21 cellular contexts compared by ENCODE assay signal in genomic region chr15:52520421-52520820, GRCh38.
"Had no signal": no experiment of that assay in that cellular context is flagged by ENCODE, and none has a peak within 500 bp of the region (broad histone marks: within the 10 kb centered on the region; RNA-seq: fewer than 3 reads in every experiment).

No MANE protein-coding gene starts in this region.

- H3K4me3 ChIP-seq: esophagus squamous epithelium, hepatocyte, lung, testis, tibial nerve, upper lobe of right lung, vagina had no signal

- H3K9me3 ChIP-seq: esophagus squamous epithelium, testis, tibial nerve, upper lobe of right lung, vagina had no signal

- H3K4me1 ChIP-seq: testis had no signal

- H3K27me3 ChIP-seq: esophagus squamous epithelium, testis, tibial nerve, upper lobe of right lung, vagina had no signal

- H3K27ac ChIP-seq: esophagus squamous epithelium, hepatocyte, testis, tibial nerve, upper lobe of right lung, vagina had no signal

- H3K36me3 ChIP-seq: esophagus squamous epithelium, tibial nerve, upper lobe of right lung, vagina had no signal

- ATAC-seq: left cardiac atrium; left ventricle myocardium superior; naive thymus-derived CD8-positive, alpha-beta T cell; sciatic nerve; stimulated activated effector memory CD8-positive, alpha-beta T cell treated with anti-CD3 and anti-CD28 coated beads, Interleukin-12 subunit alpha, Interleukin-12 subunit beta, amount 100 ng/mL, for 72 hours; stimulated activated naive CD8-positive, alpha-beta T cell treated with anti-CD3 and anti-CD28 coated beads, Interleukin-15, Interleukin-2, amounts not matched to agents 100 U/mL and 50 U/mL, for 24 hours; upper lobe of right lung had no signal

- H3K4me2 ChIP-seq: hepatocyte had no signal

- FAIRE-seq: kidney, small intestine had no signal

- H2AFZ ChIP-seq: hepatocyte had no signal

- DNase-seq: dermis blood vessel endothelial cell; esophagus squamous epithelium; foreskin melanocyte; head of caudate nucleus; kidney; left cardiac atrium; left ventricle myocardium superior; mesenchymal stem cell; naive thymus-derived CD8-positive, alpha-beta T cell; small intestine; stimulated activated CD4-positive, alpha-beta T cell treated with anti-CD3 and anti-CD28 coated beads, Interleukin-12 subunit alpha, Interleukin-12 subunit beta, amount 100 ng/mL, for 4 hours; stimulated activated CD8-positive, alpha-beta memory T cell treated with anti-CD3 and anti-CD28 coated beads, Interleukin-4, amount 100 ng/mL, for 48 hours; stimulated activated naive CD8-positive, alpha-beta T cell treated with anti-CD3 and anti-CD28 coated beads, Interleukin-15, Interleukin-2, amounts not matched to agents 100 U/mL and 50 U/mL, for 24 hours; testis; upper lobe of right lung had no signal
